In genomic region chr14:92473261-92473946, GRCh38 we compare ENCODE assay signal across 7 cellular contexts. TPM values are rescaled to one million over a fixed set of nuclear protein-coding genes. Genes with fewer than 3 reads are reported as not detected.
DNase-seq lines count a peak whose midpoint lies in the region; ATAC-seq, FAIRE-seq and TF ChIP-seq lines count a peak whose summit lies in the region.

No MANE protein-coding gene starts in this region.

- no peaks in the 10 kb centered on the region for H3K9me3 Mint-ChIP-seq in dendritic cell treated with granulocyte-macrophage colony-stimulating factor and Interleukin-4, amounts not matched to agents 40 ng/mL and 50 ng/mL, for 4 days

- peak; percentile 40 for FAIRE-seq in HTR-8/SVneo (lab: Jason Lieb, UNC)

- DNase-seq in HTR-8/SVneo (ENCODE audit: insufficient read length, low spot score), result peak; percentile 58
- DNase-seq in lower leg skin (ENCODE audit: low spot score in 2 of 2), result peak; percentile 81 to 93
- DNase-seq in upper lobe of left lung, result peak in 1 of 2 donors; percentile 54
- no peak for DNase-seq in activated CD4-positive, CD25-positive, alpha-beta regulatory T cell (lab: John Stamatoyannopoulos, UW)
- no peak for DNase-seq in HK-2 (ENCODE audit: unreplicated experiment)

- TF ChIP-seq CTCF in lower leg skin (IDR thresholded peaks at IDR 0.05) (no peak), upper lobe of left lung (IDR thresholded peaks at IDR 0.05) (no peak)

- H3K36me3 ChIP-seq in upper lobe of left lung, result no peaks in the 10 kb centered on the region

- no peak overlapping the region for H3K4me3 Mint-ChIP-seq in dendritic cell treated with granulocyte-macrophage colony-stimulating factor and Interleukin-4, amounts not matched to agents 40 ng/mL and 50 ng/mL, for 4 days

- peak in 1 of 2 donors; percentile 88 for ATAC-seq in upper lobe of left lung (ENCODE audit: low FRiP score in 2 of 2)
- no peak for ATAC-seq in GM21515 (IDR thresholded peaks at IDR 0.05; ENCODE audit: unreplicated experiment)

- 46 to 59% methylated on average over 8 of the region's 8 CpGs for WGBS in lower leg skin, 2 donors
- 70 to 72% methylated on average over 8 of the region's 8 CpGs for WGBS in upper lobe of left lung, 2 donors

- TF ChIP-seq POLR2A in lower leg skin (IDR thresholded peaks at IDR 0.05) (no peak), upper lobe of left lung (IDR thresholded peaks at IDR 0.05) (peak in 1 of 4 donors; percentile 24)

- H3K9me3 ChIP-seq in upper lobe of left lung, result no peaks in the 10 kb centered on the region

- no peak for TF ChIP-seq EP300 in upper lobe of left lung (IDR thresholded peaks at IDR 0.05)

- H3K27ac Mint-ChIP-seq in dendritic cell treated with granulocyte-macrophage colony-stimulating factor and Interleukin-4, amounts not matched to agents 40 ng/mL and 50 ng/mL, for 4 days, result peak overlapping the region; percentile 74

- intact Hi-C loops in dendritic cell treated with granulocyte-macrophage colony-stimulating factor and Interleukin-4, amounts not matched to agents 40 ng/mL and 50 ng/mL, for 4 days (cut with micrococcal nuclease), result no loop called here
- intact Hi-C loops in lower leg skin (cut with DNase I; ENCODE audit: low total_unique reads), result no loop called here

- H3K36me3 Mint-ChIP-seq in dendritic cell treated with granulocyte-macrophage colony-stimulating factor and Interleukin-4, amounts not matched to agents 40 ng/mL and 50 ng/mL, for 4 days (ENCODE audit: low read depth), result peaks cover 11% of the 10 kb centered on the region

- H3K27me3 ChIP-seq in upper lobe of left lung, result no peaks in the 10 kb centered on the region

- H3K4me3 ChIP-seq in lower leg skin (ENCODE audit: low read depth, poor library complexity, severe bottlenecking) (no peak overlapping the region), upper lobe of left lung (no peak overlapping the region)

- H3K27me3 Mint-ChIP-seq in dendritic cell treated with granulocyte-macrophage colony-stimulating factor and Interleukin-4, amounts not matched to agents 40 ng/mL and 50 ng/mL, for 4 days, result no peaks in the 10 kb centered on the region

- H3K4me1 Mint-ChIP-seq in dendritic cell treated with granulocyte-macrophage colony-stimulating factor and Interleukin-4, amounts not matched to agents 40 ng/mL and 50 ng/mL, for 4 days (ENCODE audit: low read depth), result peaks cover 64% of the 10 kb centered on the region

- H3K27ac ChIP-seq in upper lobe of left lung, result peak overlapping the region in 3 of 4 donors; percentile 7 to 48 (median 18)

- H3K4me1 ChIP-seq in upper lobe of left lung, result peaks cover 14 to 24% (median 18%) of the 10 kb centered on the region in 4 donors

RNA-seq across cellular contexts. Expression of gene RIN3, which starts 40.2 kb away (rescaled TPM):
- total RNA-seq in lower leg skin (1 to 10 TPM; 3.0 to 8.7 (median 7.5) TPM), upper lobe of left lung (10 to 100 TPM; 19.0 to 88.0 (median 59.7) TPM)

Comparison
In these comparisons a context has a peak if more than half of its experiments do, and no peak if none do; other contexts are left out.
1. DNase-seq: peak in HTR-8/SVneo (single experiment) and lower leg skin (2 of 2); none in activated CD4-positive, CD25-positive, alpha-beta regulatory T cell (0 of 4) and HK-2 (single experiment).